ENCODE assay signal across 11 cellular contexts in the genomic region with DNA sequence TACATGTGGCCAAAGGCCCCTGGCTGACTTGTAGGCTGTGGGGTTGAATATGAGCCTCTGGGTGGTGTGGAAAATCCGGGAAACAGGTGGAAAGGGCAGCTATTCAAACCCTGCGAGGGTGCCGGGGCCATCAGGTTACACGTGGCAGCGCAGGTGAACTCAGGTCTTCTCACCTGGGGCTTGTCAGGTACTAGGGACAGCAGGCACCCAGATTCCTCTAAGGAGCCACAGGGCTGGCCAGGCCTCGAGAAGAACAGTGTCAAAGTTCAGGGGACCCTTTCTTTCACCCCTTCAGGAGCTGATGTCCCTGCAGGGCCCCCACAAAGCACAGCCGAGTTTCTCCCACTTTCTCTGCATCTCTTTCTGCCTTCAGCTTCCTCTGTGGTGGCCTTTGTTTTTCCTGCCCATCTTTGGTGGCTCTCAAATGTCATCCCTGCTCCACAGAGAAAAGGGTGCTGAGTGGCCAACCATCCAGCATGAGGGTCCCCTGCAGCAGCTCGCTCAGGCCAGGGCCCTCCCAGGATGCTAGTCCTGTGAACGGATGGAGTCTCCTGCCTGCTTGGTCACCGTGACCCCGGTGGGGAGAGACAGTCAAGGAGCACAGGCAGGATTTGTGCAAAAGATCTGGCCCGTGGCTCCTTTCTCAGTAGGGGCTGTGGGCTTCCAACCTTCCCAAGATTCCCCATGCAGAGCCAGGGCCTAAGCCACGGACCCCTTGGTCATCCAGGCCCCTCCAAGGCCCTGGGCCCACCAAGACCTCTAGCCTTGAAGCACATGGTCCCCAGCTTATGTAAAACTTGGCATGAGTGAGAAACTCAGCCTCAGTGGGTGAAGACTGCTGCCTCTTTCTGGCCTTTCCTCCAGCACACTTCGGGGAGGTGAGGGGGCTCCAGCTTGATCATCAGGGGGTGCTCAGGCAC. TPM values are rescaled to one million over a fixed set of nuclear protein-coding genes. Genes with fewer than 3 reads are reported as not detected.
DNase-seq lines count a peak whose midpoint lies in the region; ATAC-seq and TF ChIP-seq lines count a peak whose summit lies in the region.
"Not testable (repeated sequence)": the region's sequence is repeated elsewhere in the genome, so short reads cannot be mapped to it uniquely, and the experiment has no call there.
"Had no signal": no experiment of that assay in that cellular context is flagged by ENCODE, and none has a peak within 500 bp of the region (broad histone marks: within the 10 kb centered on the region; RNA-seq: fewer than 3 reads in every experiment).

No MANE protein-coding gene starts in this region.

- not testable (repeated sequence) for H2BK15ac ChIP-seq in mesenchymal stem cell (ENCODE audit: low read depth, poor library complexity, severe bottlenecking)

- H3K4me1 ChIP-seq in PC-3 (ENCODE audit: insufficient read depth, low read length): peaks cover 74% of the 10 kb centered on the region
- H3K4me1 ChIP-seq in foreskin keratinocyte: peaks cover 27% of the 10 kb centered on the region
- not testable (repeated sequence) for H3K4me1 ChIP-seq in mesenchymal stem cell (ENCODE audit: control insufficient read depth, insufficient read depth, low read depth, low read length); osteoblast (ENCODE audit: insufficient read depth, low read length)

- not testable (repeated sequence) for H2BK5ac ChIP-seq in mesenchymal stem cell (ENCODE audit: low read depth, low read length, poor library complexity, severe bottlenecking)

- not testable (repeated sequence) for H3K18ac ChIP-seq in mesenchymal stem cell (ENCODE audit: low read depth in 1 of 2, low read length in 2 of 2)

- not testable (repeated sequence) for H3K9me2 ChIP-seq in PC-3 (replicated peaks; ENCODE audit: low read length)

- H4K20me1 ChIP-seq in PC-3 (ENCODE audit: low read length); osteoblast (ENCODE audit: insufficient read depth, low read length): not testable (repeated sequence)

- POLR2A ChIA-PET in PC-3 (lab: Charles Lee; ENCODE audit: unreplicated experiment): interaction anchor here (0.7 kb wide), 1 partner anchor 41 kb away, joined by 3 read pairs; no protein-coding TSS in a partner anchor
- POLR2A ChIA-PET in T-cell (lab: Charles Lee): not testable (repeated sequence)

- H3K9ac ChIP-seq in PC-3 (ENCODE audit: low read length): peak overlapping the region; percentile 88
- not testable (repeated sequence) for H3K9ac ChIP-seq in mesenchymal stem cell (ENCODE audit: low read length)

- WGBS in mesenchymal stem cell: 90% methylated on average over 13 of the region's 14 CpGs

- H3K79me2 ChIP-seq in PC-3 (ENCODE audit: low read length): peaks cover 52% of the 10 kb centered on the region
- H3K79me2 ChIP-seq in osteoblast (ENCODE audit: insufficient read depth, low read length): not testable (repeated sequence)

- not testable (repeated sequence) for H3K14ac ChIP-seq in mesenchymal stem cell (ENCODE audit: low read length in 2 of 2)

- H3K4ac ChIP-seq in mesenchymal stem cell (ENCODE audit: low read depth in 1 of 2, low read length in 2 of 2): not testable (repeated sequence)

- not testable (repeated sequence) for H3K36me3 Mint-ChIP-seq in T-cell; central memory CD8-positive, alpha-beta T cell (ENCODE audit: insufficient read depth)

- not testable (repeated sequence) for H2AK5ac ChIP-seq in mesenchymal stem cell (ENCODE audit: low read length, severe bottlenecking)

- not testable (repeated sequence) for TF ChIP-seq CTCF in PC-3 (conservative IDR thresholded peaks at IDR 0.05; ENCODE audit: low read depth, low read length); osteoblast (IDR thresholded peaks at IDR 0.05; ENCODE audit: extremely low read depth, low read depth, low read length)
- TF ChIP-seq CTCF in foreskin keratinocyte (conservative IDR thresholded peaks at IDR 0.05): peak; percentile 45

- not testable (repeated sequence) for H3K27me3 ChIP-seq in PC-3 (ENCODE audit: low read length); foreskin keratinocyte; mesenchymal stem cell (ENCODE audit: control insufficient read depth in 1 of 2, insufficient read depth in 1 of 2, low read length in 2 of 2); osteoblast (ENCODE audit: insufficient read depth, low read length)

- not testable (repeated sequence) for H3K9me3 ChIP-seq in PC-3 (ENCODE audit: low read length); mesenchymal stem cell (ENCODE audit: control insufficient read depth, low read length); osteoblast (ENCODE audit: low read depth, low read length)

- not testable (repeated sequence) for H3K9me3 Mint-ChIP-seq in T-cell; central memory CD8-positive, alpha-beta T cell

- H3K27ac ChIP-seq in PC-3 (ENCODE audit: low read length): peak overlapping the region; percentile 96
- not testable (repeated sequence) for H3K27ac ChIP-seq in foreskin keratinocyte; mesenchymal stem cell (ENCODE audit: low read length, poor library complexity, severe bottlenecking); osteoblast (ENCODE audit: low read depth, low read length)
- peak overlapping the region; percentile 9 for H3K27ac ChIP-seq in temporal lobe (ENCODE audit: low read depth, low read length)

- H2BK120ac ChIP-seq in mesenchymal stem cell (ENCODE audit: low read depth, low read length): peak overlapping the region; percentile 61

- H3K4me1 Mint-ChIP-seq in T-cell: peaks cover 33 to 40% (median 39%) of the 10 kb centered on the region in 3 donors
- peaks cover 40% of the 10 kb centered on the region for H3K4me1 Mint-ChIP-seq in central memory CD8-positive, alpha-beta T cell

- peak overlapping the region; percentile 63 for H3K4me2 ChIP-seq in PC-3 (ENCODE audit: low read length)
- H3K4me2 ChIP-seq in mesenchymal stem cell (ENCODE audit: low read length, poor library complexity, severe bottlenecking); osteoblast (ENCODE audit: insufficient read depth, low read length): not testable (repeated sequence)

- H2AFZ ChIP-seq in PC-3 (ENCODE audit: low read length); mesenchymal stem cell (ENCODE audit: low read depth, low read length); osteoblast (ENCODE audit: low read length): not testable (repeated sequence)

- peak; percentile 9 for DNase-seq in PC-3
- DNase-seq in T-cell; central memory CD8-positive, alpha-beta T cell (ENCODE audit: low spot score in 2 of 2); foreskin keratinocyte; mesenchymal stem cell: not testable (repeated sequence)
- DNase-seq in osteoblast (ENCODE audit: insufficient read length, low spot score, missing footprints): peak; percentile 31

- not testable (repeated sequence) for H3K36me3 ChIP-seq in PC-3 (ENCODE audit: low read depth, low read length); mesenchymal stem cell (ENCODE audit: control insufficient read depth in 1 of 2, insufficient read depth in 2 of 2, low read depth in 1 of 2, low read length in 2 of 2); osteoblast (ENCODE audit: insufficient read depth, low read length)

- not testable (repeated sequence) for H3F3A ChIP-seq in PC-3 (ENCODE audit: low read length, unreplicated experiment)

- H3K4me3 Mint-ChIP-seq in T-cell; central memory CD8-positive, alpha-beta T cell: not testable (repeated sequence)

- not testable (repeated sequence) for H4K91ac ChIP-seq in mesenchymal stem cell (ENCODE audit: low read length)

- peak overlapping the region; percentile 39 to 90 for H3K27ac Mint-ChIP-seq in T-cell
- H3K27ac Mint-ChIP-seq in central memory CD8-positive, alpha-beta T cell (ENCODE audit: low read depth): peak overlapping the region; percentile 41

- not testable (repeated sequence) for ATAC-seq in PC-3; T-cell (replicated peaks in 1 of 4); central memory CD8-positive, alpha-beta T cell (replicated peaks; ENCODE audit: extremely low read depth, poor library complexity, severe bottlenecking); foreskin keratinocyte

- H4K8ac ChIP-seq in mesenchymal stem cell (ENCODE audit: low read length): not testable (repeated sequence)

- not testable (repeated sequence) for H3K79me1 ChIP-seq in mesenchymal stem cell (replicated peaks; ENCODE audit: low read length, poor library complexity, severe bottlenecking)

- not testable (repeated sequence) for H3K23ac ChIP-seq in mesenchymal stem cell (ENCODE audit: low read length in 2 of 2)

- not testable (repeated sequence) for H3K27me3 Mint-ChIP-seq in T-cell; central memory CD8-positive, alpha-beta T cell

- CTCF ChIA-PET in PC-3 (lab: Charles Lee); T-cell (lab: Charles Lee): not testable (repeated sequence)

- intact Hi-C loops in PC-3 (cut with micrococcal nuclease): loop anchor here (2.0 kb wide), 1 partner anchor 15 kb away; no protein-coding TSS in a partner anchor

- H2BK12ac ChIP-seq in mesenchymal stem cell (ENCODE audit: low read length in 2 of 2): peak overlapping the region in 1 of 2 experiments; percentile 46

- not testable (repeated sequence) for H3K4me3 ChIP-seq in PC-3 (ENCODE audit: low read length); mesenchymal stem cell (ENCODE audit: insufficient read depth in 1 of 2, low read depth in 1 of 2, low read length in 2 of 2); osteoblast (ENCODE audit: insufficient read depth, low read length)

- TSS peak; percentile 47 for BruUV-seq in PC-3 (replicated peaks; lab: Mats Ljungman, UMichigan)

RNA-seq across cellular contexts. Expression of gene MPRIP, which starts 28.2 kb away (rescaled TPM):
- 1,274 and 1,459 TPM in 2 replicates for total RNA-seq in PC-3 (2014; rRNA removed)
- 100 to 1,000 TPM; 189 to 266 (median 247) TPM for total RNA-seq in T-cell
- total RNA-seq in foreskin keratinocyte: 130 and 150 TPM in 2 replicates
- polyA plus RNA-seq in foreskin keratinocyte: 104 and 109 TPM in 2 replicates
- 112 TPM for polyA plus RNA-seq in mesenchymal stem cell (2013, experiment 1 of 2)
- 112 TPM for polyA plus RNA-seq in mesenchymal stem cell (2013, experiment 2 of 2)
- 120 and 149 TPM in 2 replicates for total RNA-seq in osteoblast
- 146 TPM for total RNA-seq in temporal lobe

RNA-seq across cellular contexts. Expression of gene TNFRSF13B, which starts 42.2 kb away (rescaled TPM):
- not detected in 2 replicates for total RNA-seq in PC-3 (2014; rRNA removed)
- 1 to 10 TPM in 3 of 5 donors, under 1 TPM in 1, not detected in 1; 0.60 to 7.2 (median 5.0) TPM for total RNA-seq in T-cell
- total RNA-seq in foreskin keratinocyte: not detected in 2 replicates
- polyA plus RNA-seq in foreskin keratinocyte: not detected in 2 replicates
- not detected for polyA plus RNA-seq in mesenchymal stem cell (2013, experiment 1 of 2)
- not detected for polyA plus RNA-seq in mesenchymal stem cell (2013, experiment 2 of 2)
- total RNA-seq in osteoblast: not detected in 2 replicates
- not detected for total RNA-seq in temporal lobe
- total RNA-seq: CD8-positive, alpha-beta memory T cell; GM23338; K562; M059J had no signal
- polyA plus RNA-seq: CD8-positive, alpha-beta memory T cell; K562 had no signal
